In the genomic region with DNA sequence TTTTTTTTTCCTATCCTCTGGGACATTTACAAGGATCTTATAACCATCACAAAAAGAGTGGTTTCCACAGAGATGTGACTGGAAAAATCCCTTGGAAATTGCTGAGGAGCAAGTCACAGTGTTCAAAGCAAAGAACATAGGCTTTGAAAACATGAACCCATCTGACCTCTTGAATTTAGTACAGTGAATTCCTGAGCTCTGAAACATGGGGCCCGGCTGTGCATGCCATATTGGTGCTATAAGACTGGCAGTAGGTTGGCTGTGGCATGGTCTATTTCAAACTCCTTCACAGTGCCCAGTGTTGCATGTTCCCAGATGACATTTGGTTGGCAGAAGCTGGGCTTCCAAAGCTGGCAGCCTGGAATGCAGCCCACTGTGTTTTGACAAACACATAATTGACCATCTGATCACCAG, we compare ENCODE assay signal across 16 cellular contexts.
A peak's percentile ranks its signal among the peaks of the same experiment; 100 is the strongest.
DNase-seq lines count a peak whose midpoint lies in the region; ATAC-seq and TF ChIP-seq lines count a peak whose summit lies in the region.
"Had no signal": no experiment of that assay in that cellular context is flagged by ENCODE, and none has a peak within 500 bp of the region (broad histone marks: within the 10 kb centered on the region; RNA-seq: fewer than 3 reads in every experiment).

No MANE protein-coding gene starts in this region.

- H3K27me3 ChIP-seq in gastrocnemius medialis, result no peaks in the 10 kb centered on the region
- H3K27me3 ChIP-seq: body of pancreas, neutrophil had no signal

- intact Hi-C loops in gastrocnemius medialis (cut with DNase I; ENCODE audit: low total_unique reads), result no loop called here

- no peaks in the 10 kb centered on the region for H3K9me3 ChIP-seq in gastrocnemius medialis
- H3K9me3 ChIP-seq: body of pancreas, neutrophil had no signal

- in situ Hi-C loops in gastrocnemius medialis (cut with MboI; ENCODE audit: low sequenced_read_pairs in 4 of 4), result no loop called here

- H3K27ac ChIP-seq in gastrocnemius medialis, result peak overlapping the region in 3 of 4 donors; percentile 14 to 71 (median 19)
- H3K27ac ChIP-seq: body of pancreas, neutrophil, WERI-Rb-1 had no signal

- peak; percentile 7 to 23 for ATAC-seq in gastrocnemius medialis
- ATAC-seq in HG03095 (IDR thresholded peaks at IDR 0.05; ENCODE audit: unreplicated experiment), result no peak
- ATAC-seq: left colon; stimulated activated memory B cell treated with anti-CD40 and anti-IgM and Interleukin-4, amounts not matched to agents 10 μg/mL and 1 μg/mL and 100 μg/mL, for 72 hours had no signal

- no peak for TF ChIP-seq POLR2A in gastrocnemius medialis (IDR thresholded peaks at IDR 0.05)

- TF ChIP-seq CTCF in gastrocnemius medialis (IDR thresholded peaks at IDR 0.05 in 4 of 5, conservative IDR thresholded peaks at IDR 0.05 in 1 of 5), result no peak

- H3K4me1 ChIP-seq in gastrocnemius medialis, result peaks cover 85 to 86% of the 10 kb centered on the region in 2 donors

- no peaks in the 10 kb centered on the region for H3K36me3 ChIP-seq in gastrocnemius medialis
- H3K36me3 ChIP-seq: neutrophil, WERI-Rb-1 had no signal

- peak; percentile 34 for DNase-seq in GM03348 (ENCODE audit: low spot score)
- peak; percentile 1 for DNase-seq in T1000 (lab: John Stamatoyannopoulos, UW)
- peak; percentile 27 for DNase-seq in globus pallidus (ENCODE audit: low spot score)
- DNase-seq in gastrocnemius medialis, result no peak
- no peak for DNase-seq in central memory CD4-positive, alpha-beta T cell
- DNase-seq in SW480 (ENCODE audit: low spot score), result no peak
- no peak for DNase-seq in NCI-H82 treated with DMSO at 0.1 percent for 48 hours (lab: John Stamatoyannopoulos, UW; ENCODE audit: unreplicated experiment)
- DNase-seq: activated T-cell treated with anti-CD3 and anti-CD28 coated beads, Interleukin-2, amount 50 U/mL, for 24 hours; body of pancreas; COR-L47; left colon; SHP77; WERI-Rb-1 had no signal

- no peak overlapping the region for H3K4me3 ChIP-seq in gastrocnemius medialis
- H3K4me3 ChIP-seq: body of pancreas had no signal

Comparison
In these comparisons a context has a peak if more than half of its experiments do, and no peak if none do; other contexts are left out.
1. DNase-seq: peak in GM03348 (single experiment), T1000 (single experiment) and globus pallidus (single experiment); none in gastrocnemius medialis (0 of 2), central memory CD4-positive, alpha-beta T cell (single experiment), SW480 (single experiment) and NCI-H82 treated with DMSO at 0.1 percent for 48 hours (single experiment).